In genomic region chr12:110693731-110694130, GRCh38 we compare ENCODE assay signal across 14 cellular contexts. TPM values are rescaled to one million over a fixed set of nuclear protein-coding genes. Genes with fewer than 3 reads are reported as not detected.
DNase-seq lines count a peak whose midpoint lies in the region; ATAC-seq and TF ChIP-seq lines count a peak whose summit lies in the region.
"Had no signal": no experiment of that assay in that cellular context is flagged by ENCODE, and none has a peak within 500 bp of the region (broad histone marks: within the 10 kb centered on the region; RNA-seq: fewer than 3 reads in every experiment).

No MANE protein-coding gene starts in this region.

- H3K9me3 ChIP-seq in HEK293 (ENCODE audit: control insufficient read depth, insufficient read depth, low read depth, low read length) = no peaks in the 10 kb centered on the region
- H3K9me3 ChIP-seq: ovary had no signal

- POLR2A ChIA-PET in HEK293 (lab: Yijun Ruan, JAX) = no interaction called here

- CTCF ChIA-PET in HEK293 (lab: Yijun Ruan, JAX) = interaction anchor here (0.6 to 0.7 kb wide), 3 partner anchors 51 to 90 kb away, joined by 3 to 4 read pairs (median 3); no protein-coding TSS in a partner anchor

- peak; percentile 81 for DNase-seq in SIG-M5 (lab: John Stamatoyannopoulos, UW)
- peak; percentile 54 for DNase-seq in left cardiac atrium
- DNase-seq in activated CD4-positive, alpha-beta T cell treated with anti-CD3 and anti-CD28 coated beads for 1 hour = no peak
- no peak for DNase-seq in islet precursor cell
- no peak for DNase-seq in GM10266 (ENCODE audit: extremely low spot score)
- DNase-seq in NCI-H2107 (lab: John Stamatoyannopoulos, UW) = no peak
- DNase-seq: Calu3; effector CD8-positive, alpha-beta T cell; NCI-H446 treated with DMSO at 0.1 percent for 48 hours; ovary; stimulated activated CD4-positive, alpha-beta T cell treated with anti-CD3 and anti-CD28 coated beads, Interleukin-4, amount 100 ng/mL, for 1 hour; stimulated activated naive CD8-positive, alpha-beta T cell treated with anti-CD3 and anti-CD28 coated beads, Interleukin-15, amount 100 ng/mL, for 72 hours had no signal

- no peaks in the 10 kb centered on the region; the same call in 1 of the 2 replicates for H3K4me1 ChIP-seq in HEK293 (ENCODE audit: control insufficient read depth, insufficient read depth, low read length)

- no peaks in the 10 kb centered on the region for H3K36me3 ChIP-seq in HEK293 (ENCODE audit: control insufficient read depth in 2 of 2, insufficient read depth in 1 of 2, low read length in 2 of 2)
- H3K36me3 ChIP-seq: ovary had no signal

- H3K27ac ChIP-seq in HEK293 (ENCODE audit: extremely low read depth, low read depth, low read length) = no peak overlapping the region
- peak overlapping the region in 12 of 21 experiments; percentile 20 to 80 (median 47) for H3K27ac ChIP-seq in skin epidermis
- H3K27ac ChIP-seq: ovary had no signal

- TF ChIP-seq CTCF in HEK293 (tag by site-specific recombination; IDR thresholded peaks at IDR 0.05) (no peak), GM10266 (IDR thresholded peaks at IDR 0.05; ENCODE audit: control insufficient read depth, insufficient read depth, low read depth, missing control alignments) (no peak)

- no peak for ATAC-seq in left cardiac atrium
- ATAC-seq: stimulated activated naive CD8-positive, alpha-beta T cell treated with anti-CD3 and anti-CD28 coated beads, Interleukin-15, amount 100 ng/mL, for 72 hours had no signal

- H3K4me3 ChIP-seq in HEK293 (ENCODE audit: low read depth, low read length) = no peak overlapping the region
- H3K4me3 ChIP-seq in skin epidermis = no peak overlapping the region
- H3K4me3 ChIP-seq: ovary had no signal

- intact Hi-C loops in left cardiac atrium (cut with DNase I) = no loop called here

TF ChIP-seq in HEK293, 187 proteins besides CTCF, POLR2A, EP300 and RAD21:
- TF ChIP-seq ZNF626 (tag by site-specific recombination; IDR thresholded peaks at IDR 0.05) (no peak), ZNF501 (tag by site-specific recombination; IDR thresholded peaks at IDR 0.05) (no peak), FEZF1 (tag by site-specific recombination; IDR thresholded peaks at IDR 0.05) (no peak), ZNF544 (tag by site-specific recombination; IDR thresholded peaks at IDR 0.05) (no peak), PRDM10 (tag by site-specific recombination; IDR thresholded peaks at IDR 0.05) (peak; percentile 65), TCF7L2 (IDR thresholded peaks at IDR 0.05; ENCODE audit: borderline replicate concordance, low read depth, low read length) (no peak), ZBTB44 (tag by site-specific recombination; IDR thresholded peaks at IDR 0.05) (peak; percentile 34; the same call in 1 of the 2 replicates), BCL11A (tag by site-specific recombination; IDR thresholded peaks at IDR 0.05; ENCODE audit: low read depth) (no peak), ZNF404 (tag by site-specific recombination; IDR thresholded peaks at IDR 0.05) (no peak)

RNA-seq across cellular contexts. Expression of gene HVCN1, which starts 4.8 kb away (rescaled TPM):
- 10 to 100 TPM; 10.4 to 44.7 TPM for total RNA-seq in left cardiac atrium

RNA-seq across cellular contexts. Expression of gene PPP1CC, which starts 49.0 kb away (rescaled TPM):
- total RNA-seq in left cardiac atrium = 100 to 1,000 TPM; 137 to 174 TPM

Comparison
In these comparisons a context has a peak if more than half of its experiments do, and no peak if none do; other contexts are left out.
1. DNase-seq: peak in SIG-M5 (single experiment) and left cardiac atrium (single experiment); none in activated CD4-positive, alpha-beta T cell treated with anti-CD3 and anti-CD28 coated beads for 1 hour (single experiment), islet precursor cell (single experiment), GM10266 (single experiment) and NCI-H2107 (single experiment).